Comparison of ENCODE assay signal across 3 cellular contexts in genomic region chr15:29920515-29920914, GRCh38.
TF ChIP-seq lines count a peak whose summit lies in the region.

No MANE protein-coding gene starts in this region.

TF ChIP-seq in A549, 52 proteins besides CTCF, POLR2A, EP300 and RAD21:
- TF ChIP-seq TP53 (CRISPR knock-in tag; IDR thresholded peaks at IDR 0.05) (no peak), RFX5 (IDR thresholded peaks at IDR 0.05) (no peak), GATA3 (IDR thresholded peaks at IDR 0.05; ENCODE audit: borderline replicate concordance) (no peak), MAFK (IDR thresholded peaks at IDR 0.05; ENCODE audit: partially characterized antibody) (peak; percentile 76), RCOR1 (IDR thresholded peaks at IDR 0.05; ENCODE audit: low read depth, low read length) (no peak), POLR2AphosphoS2 (conservative IDR thresholded peaks at IDR 0.05; ENCODE audit: low read length) (no peak), CEBPB (IDR thresholded peaks at IDR 0.05) (peak in 1 of 2 experiments; percentile 29; a peak in 1 of 4 replicates), ZSCAN20 (CRISPR knock-in tag; IDR thresholded peaks at IDR 0.05) (no peak), CHD4 (IDR thresholded peaks at IDR 0.05; ENCODE audit: borderline replicate concordance) (no peak), MAX (IDR thresholded peaks at IDR 0.05) (peak; percentile 12; the same call in 1 of the 2 replicates), ZNF302 (CRISPR knock-in tag; IDR thresholded peaks at IDR 0.05) (no peak), E2F6 (IDR thresholded peaks at IDR 0.05; ENCODE audit: borderline replicate concordance, low read depth) (no peak), JUNB (IDR thresholded peaks at IDR 0.05) (peak; percentile 47; the same call in 1 of the 2 replicates), FOSL2 (IDR thresholded peaks at IDR 0.05) (peak; percentile 71), FOSL2 (CRISPR knock-in tag; IDR thresholded peaks at IDR 0.05) (peak; percentile 48; the same call in 1 of the 2 replicates), CHD2 (IDR thresholded peaks at IDR 0.05; ENCODE audit: low read length, partially characterized antibody) (no peak), RARB (CRISPR knock-in tag; IDR thresholded peaks at IDR 0.05) (no peak), ATOH8 (CRISPR knock-in tag; IDR thresholded peaks at IDR 0.05; ENCODE audit: low read depth) (no peak), ZFP36 (IDR thresholded peaks at IDR 0.05; ENCODE audit: borderline replicate concordance, partially characterized antibody) (no peak), JUN (IDR thresholded peaks at IDR 0.05) (no peak; a peak in 1 of 5 replicates)

TF ChIP-seq in Ishikawa, 13 proteins besides CTCF, POLR2A, EP300 and RAD21:
- TF ChIP-seq USF1 (IDR thresholded peaks at IDR 0.05) (no peak), TEAD4 (IDR thresholded peaks at IDR 0.05) (peak; percentile 37; the same call in 1 of the 2 replicates), NFIC (IDR thresholded peaks at IDR 0.05) (peak; percentile 89), YY1 (IDR thresholded peaks at IDR 0.05; ENCODE audit: low read depth) (no peak), EGR1 (IDR thresholded peaks at IDR 0.05) (no peak), TCF12 (IDR thresholded peaks at IDR 0.05; ENCODE audit: low read depth) (peak; percentile 50; the same call in 1 of the 2 replicates), REST (IDR thresholded peaks at IDR 0.05; ENCODE audit: low read depth) (no peak), TAF1 (IDR thresholded peaks at IDR 0.05; ENCODE audit: low read depth) (no peak), CEBPB (IDR thresholded peaks at IDR 0.05) (peak; percentile 23; the same call in 1 of the 2 replicates)

TF ChIP-seq in H1, 55 proteins besides CTCF, POLR2A, EP300 and RAD21:
- no peak for TF ChIP-seq POLR2AphosphoS5 (IDR thresholded peaks at IDR 0.05; ENCODE audit: low read depth, low read length)
- no peak for TF ChIP-seq ATF3 (IDR thresholded peaks at IDR 0.05; ENCODE audit: insufficient read depth, low read depth, low read length)
- no peak for TF ChIP-seq YY1 (IDR thresholded peaks at IDR 0.05; ENCODE audit: low read depth, low read length)
- TF ChIP-seq BCL11A (IDR thresholded peaks at IDR 0.05; ENCODE audit: low read depth in 2 of 2, low read length in 2 of 2): no peak
- no peak for TF ChIP-seq CHD2 (IDR thresholded peaks at IDR 0.05; ENCODE audit: low read length)
- TF ChIP-seq CBX8 (IDR thresholded peaks at IDR 0.05; ENCODE audit: borderline replicate concordance, low read depth, low read length): no peak
- no peak for TF ChIP-seq BRCA1 (IDR thresholded peaks at IDR 0.05; ENCODE audit: low read depth, low read length)
- TF ChIP-seq KDM1A (IDR thresholded peaks at IDR 0.05; ENCODE audit: borderline replicate concordance, low read length): no peak
- TF ChIP-seq RXRA (IDR thresholded peaks at IDR 0.05; ENCODE audit: insufficient read depth, low read depth, low read length): no peak
- TF ChIP-seq JUND (IDR thresholded peaks at IDR 0.05; ENCODE audit: low read length): no peak
- no peak for TF ChIP-seq HDAC2 (IDR thresholded peaks at IDR 0.05; ENCODE audit: borderline replicate concordance in 1 of 2, low read depth in 2 of 2, low read length in 2 of 2)
- TF ChIP-seq PHF8 (conservative IDR thresholded peaks at IDR 0.05; ENCODE audit: low read depth, low read length): no peak
- TF ChIP-seq RBBP5 (IDR thresholded peaks at IDR 0.05; ENCODE audit: borderline replicate concordance, low read depth, low read length): no peak
- TF ChIP-seq NANOG (IDR thresholded peaks at IDR 0.05; ENCODE audit: insufficient read depth, low read depth, low read length, poor library complexity, severe bottlenecking): no peak
- no peak for TF ChIP-seq SP4 (IDR thresholded peaks at IDR 0.05; ENCODE audit: low read length)
- TF ChIP-seq EZH2 (IDR thresholded peaks at IDR 0.05; ENCODE audit: low read depth, low read length, severe bottlenecking): no peak
- TF ChIP-seq E2F6 (IDR thresholded peaks at IDR 0.05): no peak
- no peak for TF ChIP-seq TCF12 (IDR thresholded peaks at IDR 0.05; ENCODE audit: low read depth, low read length)
- no peak for TF ChIP-seq GTF2F1 (IDR thresholded peaks at IDR 0.05; ENCODE audit: borderline replicate concordance, low read depth, low read length)
- no peak for TF ChIP-seq CHD7 (IDR thresholded peaks at IDR 0.05; ENCODE audit: insufficient replicate concordance, low read length)
TF ChIP-seq in H1: peak in this region for 0.
